In the genomic region with DNA sequence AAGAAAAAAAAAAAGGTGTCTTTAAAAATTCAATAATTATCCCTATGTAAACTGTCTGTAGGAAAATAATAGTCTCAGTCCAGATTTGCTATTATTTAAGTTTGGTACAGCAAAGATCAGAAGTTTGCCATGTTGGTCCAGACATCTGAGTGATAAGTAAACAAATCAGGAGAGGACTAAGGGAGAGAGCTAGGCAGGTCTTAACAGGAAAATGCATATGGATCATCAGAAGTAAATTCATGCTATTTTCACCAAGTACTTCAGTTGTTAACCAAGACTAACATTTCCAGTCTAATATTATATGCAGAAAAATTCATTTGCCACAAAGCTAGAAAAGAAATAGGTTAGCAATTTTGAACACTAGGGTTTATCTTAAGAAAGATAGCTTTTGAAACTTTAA, we compare ENCODE assay signal across 30 cellular contexts.
DNase-seq lines count a peak whose midpoint lies in the region; TF ChIP-seq lines count a peak whose summit lies in the region.
"Had no signal": no experiment of that assay in that cellular context is flagged by ENCODE, and none has a peak within 500 bp of the region (broad histone marks: within the 10 kb centered on the region; RNA-seq: fewer than 3 reads in every experiment).

No MANE protein-coding gene starts in this region.

- H3K27ac ChIP-seq in Karpas-422 (ENCODE audit: low read length): no peak overlapping the region
- H3K27ac ChIP-seq in brain microvascular endothelial cell: peak overlapping the region; percentile 73
- H3K27ac ChIP-seq in osteoblast (ENCODE audit: low read depth, low read length): peak overlapping the region; percentile 73
- H3K27ac ChIP-seq: 22Rv1, colonic mucosa, hepatocyte, prostate gland, WERI-Rb-1 had no signal

- H3K79me2 ChIP-seq in Karpas-422 (ENCODE audit: low read length) (no peaks in the 10 kb centered on the region), osteoblast (ENCODE audit: insufficient read depth, low read length) (peaks cover 13% of the 10 kb centered on the region)

- TF ChIP-seq CTCF in brain microvascular endothelial cell (IDR thresholded peaks at IDR 0.05; ENCODE audit: low read depth, low read length, missing control alignments) (no peak), osteoblast (IDR thresholded peaks at IDR 0.05; ENCODE audit: extremely low read depth, low read depth, low read length) (no peak)

- H3K4me2 ChIP-seq in Karpas-422 (ENCODE audit: low read depth, low read length, poor library complexity, severe bottlenecking) (no peak overlapping the region), osteoblast (ENCODE audit: insufficient read depth, low read length) (no peak overlapping the region)
- H3K4me2 ChIP-seq: hepatocyte had no signal

- DNase-seq in NCI-H510A treated with DMSO at 0.1 percent for 48 hours (lab: John Stamatoyannopoulos, UW) (peak; percentile 8), NCI-H510A (lab: John Stamatoyannopoulos, UW) (no peak), Karpas-422 (no peak), brain microvascular endothelial cell (no peak), osteoblast (ENCODE audit: insufficient read length, low spot score, missing footprints) (no peak), NCI-H2196 (lab: John Stamatoyannopoulos, UW; ENCODE audit: unreplicated experiment) (no peak), AG08396 (ENCODE audit: low spot score) (no peak)
- no peak for DNase-seq in activated CD8-positive, alpha-beta memory T cell treated with anti-CD3 and anti-CD28 coated beads, Interleukin-2, amount 50 U/mL, for 4 hours
- DNase-seq: activated CD4-positive, alpha-beta T cell treated with anti-CD3 and anti-CD28 coated beads, Interleukin-2, amount 10 ng/mL, durations not matched to agents 7 days and 5 days; activated naive CD4-positive, alpha-beta T cell treated with anti-CD3 and anti-CD28 coated beads, Interleukin-2, amount 50 U/mL, for 16 hours; amygdala; colonic mucosa; DMS53; effector CD8-positive, alpha-beta T cell; esophagus squamous epithelium; H7; left cardiac atrium; NCI-H1105; NCI-H187 treated with DMSO at 0.1 percent for 48 hours; NCI-H2171 treated with DMSO at 0.1 percent for 48 hours; NCI-H526 treated with DMSO at 0.1 percent for 48 hours; RPMI8226; stimulated activated CD4-positive, alpha-beta T cell treated with anti-CD3 and anti-CD28 coated beads, Interleukin-4, amount 100 ng/mL, for 4 hours; stimulated activated naive CD4-positive, alpha-beta T cell treated with Interleukin-2 at 50 U/mL for 16 hours; T-helper 9 cell; WERI-Rb-1 had no signal

- in situ Hi-C loops in brain microvascular endothelial cell (cut with HindIII; ENCODE audit: low pct_ligation_motif_present, low sequenced_read_pairs): no loop called here

- H2AFZ ChIP-seq in Karpas-422 (ENCODE audit: low read length): peak overlapping the region; percentile 30; the same call in 1 of the 2 replicates
- H2AFZ ChIP-seq in osteoblast (ENCODE audit: low read length): no peak overlapping the region
- H2AFZ ChIP-seq: hepatocyte had no signal

- H3K4me3 ChIP-seq in Karpas-422 (ENCODE audit: low read length): no peak overlapping the region
- no peak overlapping the region for H3K4me3 ChIP-seq in brain microvascular endothelial cell (ENCODE audit: low read depth, low read length)
- H3K4me3 ChIP-seq in osteoblast (ENCODE audit: insufficient read depth, low read length): no peak overlapping the region
- H3K4me3 ChIP-seq: colonic mucosa, esophagus squamous epithelium, hepatocyte, prostate gland, thoracic aorta had no signal

- H3K9ac ChIP-seq in Karpas-422 (ENCODE audit: low read length): no peak overlapping the region

- peaks cover 61% of the 10 kb centered on the region for H3K4me1 ChIP-seq in Karpas-422 (ENCODE audit: low read length)
- peaks cover 50% of the 10 kb centered on the region for H3K4me1 ChIP-seq in osteoblast (ENCODE audit: insufficient read depth, low read length)
- H3K4me1 ChIP-seq: colonic mucosa had no signal

- no peaks in the 10 kb centered on the region for H3K9me3 ChIP-seq in Karpas-422 (ENCODE audit: low read length)
- H3K9me3 ChIP-seq in osteoblast (ENCODE audit: low read depth, low read length): no peaks in the 10 kb centered on the region
- H3K9me3 ChIP-seq: colonic mucosa, esophagus squamous epithelium, prostate gland, thoracic aorta had no signal

- H3K27me3 ChIP-seq in Karpas-422 (ENCODE audit: low read length) (no peaks in the 10 kb centered on the region), brain microvascular endothelial cell (replicated peaks) (no peaks in the 10 kb centered on the region), osteoblast (ENCODE audit: insufficient read depth, low read length) (no peaks in the 10 kb centered on the region)
- H3K27me3 ChIP-seq: colonic mucosa, esophagus squamous epithelium, hepatocyte had no signal

- no peaks in the 10 kb centered on the region for H3K9me2 ChIP-seq in Karpas-422 (replicated peaks; ENCODE audit: insufficient read depth, low read length)

- H4K20me1 ChIP-seq in Karpas-422 (ENCODE audit: insufficient read depth, low read depth, low read length): no peaks in the 10 kb centered on the region
- H4K20me1 ChIP-seq in osteoblast (ENCODE audit: insufficient read depth, low read length): no peaks in the 10 kb centered on the region

- H3K36me3 ChIP-seq in Karpas-422 (ENCODE audit: insufficient read depth, low read length) (no peaks in the 10 kb centered on the region), brain microvascular endothelial cell (replicated peaks) (no peaks in the 10 kb centered on the region), osteoblast (ENCODE audit: insufficient read depth, low read length) (no peaks in the 10 kb centered on the region)
- H3K36me3 ChIP-seq: colonic mucosa, prostate gland, thoracic aorta, WERI-Rb-1 had no signal
